In the genomic region with DNA sequence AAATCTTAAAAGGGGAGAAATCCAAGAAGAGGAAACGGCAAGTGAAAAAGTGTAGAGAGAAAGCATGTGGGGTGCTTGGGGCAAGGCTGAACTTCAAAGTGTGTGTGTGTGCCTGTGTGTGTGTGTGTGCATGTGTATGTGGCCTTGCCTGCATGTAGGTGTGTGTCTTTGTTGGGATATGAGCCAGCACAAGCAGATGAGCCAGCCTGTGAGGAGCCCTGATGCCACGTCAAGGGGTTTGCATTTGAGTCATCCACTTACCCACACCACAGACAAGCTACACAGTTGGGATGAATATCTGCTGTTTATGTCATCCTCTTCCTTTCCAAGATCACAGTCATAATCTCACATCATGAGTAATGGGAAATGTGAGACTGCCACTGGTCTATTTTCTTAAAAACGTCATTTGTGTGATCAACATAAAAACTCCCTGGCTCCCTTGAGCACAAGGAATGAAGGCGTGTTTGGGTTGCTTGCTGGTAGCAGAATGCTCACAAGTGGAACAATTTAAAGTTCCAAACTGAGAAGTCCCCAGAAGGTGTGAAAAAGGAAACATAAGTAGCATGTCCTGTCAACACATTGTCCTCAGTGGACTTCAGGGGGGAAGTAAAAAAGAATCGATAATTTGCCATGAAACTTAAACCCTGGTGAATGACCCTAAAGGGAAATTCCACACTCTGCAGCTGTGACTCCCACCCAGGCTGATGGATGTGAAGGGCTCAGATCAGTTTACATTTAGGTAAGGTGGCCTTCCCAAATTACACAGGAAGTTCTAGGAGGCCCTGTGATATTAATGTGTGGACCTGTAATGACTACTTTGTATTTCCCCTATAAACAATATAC, we compare ENCODE assay signal across 9 cellular contexts. TPM values are rescaled to one million over a fixed set of nuclear protein-coding genes. Genes with fewer than 3 reads are reported as not detected.
DNase-seq lines count a peak whose midpoint lies in the region; ATAC-seq, FAIRE-seq and TF ChIP-seq lines count a peak whose summit lies in the region.
"Had no signal": no experiment of that assay in that cellular context is flagged by ENCODE, and none has a peak within 500 bp of the region (broad histone marks: within the 10 kb centered on the region; RNA-seq: fewer than 3 reads in every experiment).

No MANE protein-coding gene starts in this region.

- RAD21 ChIA-PET in GM12878 (lab: Charles Lee; ENCODE audit: unreplicated experiment), result interaction anchor here (1.5 to 2.6 kb wide), 2 partner anchors 14 to 33 kb away, joined by 3 to 13 read pairs; partner anchors contain the start of genes KCTD19 and LRRC36

- H3K36me3 ChIP-seq in GM12878 (ENCODE audit: control insufficient read depth in 2 of 2, insufficient read depth in 2 of 2, low read length in 1 of 2) (no peaks in the 10 kb centered on the region), transverse colon (no peaks in the 10 kb centered on the region)
- H3K36me3 ChIP-seq: right lobe of liver had no signal

- H3K27me3 ChIP-seq in GM12878 (replicated peaks in 1 of 2; ENCODE audit: control insufficient read depth in 2 of 2, insufficient read depth in 2 of 2, low read length in 1 of 2), result no peaks in the 10 kb centered on the region
- H3K27me3 ChIP-seq in transverse colon, result no peaks in the 10 kb centered on the region
- H3K27me3 ChIP-seq: right lobe of liver had no signal

- peak overlapping the region; percentile 11; the same call in 1 of the 2 replicates for H3K4me2 ChIP-seq in GM12878 (ENCODE audit: control insufficient read depth, insufficient read depth)

- TF ChIP-seq POLR2A in GM12892 (IDR thresholded peaks at IDR 0.05; ENCODE audit: low read depth, low read length) (no peak), GM12878 (IDR thresholded peaks at IDR 0.05; ENCODE audit: low read depth, low read length) (no peak), transverse colon (IDR thresholded peaks at IDR 0.05) (no peak)

- H3K27me3 Mint-ChIP-seq in natural killer cell treated with Interleukin-12 subunit alpha and Interleukin-12 subunit beta and Interleukin-15 and Interleukin-18, amount 100 ng/mL, for 72 hours, result peaks cover 0 to 3% of the 10 kb centered on the region in 2 donors

- H4K20me1 ChIP-seq in GM12878 (ENCODE audit: control insufficient read depth, insufficient read depth), result no peaks in the 10 kb centered on the region

- peak overlapping the region; percentile 60 for H3K4me3 Mint-ChIP-seq in natural killer cell treated with Interleukin-12 subunit alpha and Interleukin-12 subunit beta and Interleukin-15 and Interleukin-18, amount 100 ng/mL, for 72 hours

- peak; percentile 77 to 91 for TF ChIP-seq EP300 in GM12878 (IDR thresholded peaks at IDR 0.05; ENCODE audit: borderline replicate concordance in 1 of 2, control insufficient read depth in 1 of 2, low read depth in 2 of 2, low read length in 2 of 2)
- TF ChIP-seq EP300 in transverse colon (IDR thresholded peaks at IDR 0.05; ENCODE audit: low read depth), result no peak

- SMC1A ChIA-PET in GM12878 (lab: Charles Lee; ENCODE audit: uncharacterized antibody, unreplicated experiment), result interaction anchor here (1.1 to 2.2 kb wide), 6 partner anchors 10 to 35 kb away, joined by 3 to 9 read pairs (median 3); partner anchors contain the start of genes KCTD19 and LRRC36

- peaks cover 25% of the 10 kb centered on the region for H3K4me1 ChIP-seq in GM12878 (ENCODE audit: control insufficient read depth, insufficient read depth, low read length)
- H3K4me1 ChIP-seq in transverse colon, result no peaks in the 10 kb centered on the region
- H3K4me1 ChIP-seq: right lobe of liver had no signal

- FAIRE-seq in GM12892 (lab: Jason Lieb, UNC), result peak; percentile 78
- FAIRE-seq in GM12878 (lab: Jason Lieb, UNC), result peak; percentile 41

- H3K27ac Mint-ChIP-seq in natural killer cell treated with Interleukin-12 subunit alpha and Interleukin-12 subunit beta and Interleukin-15 and Interleukin-18, amount 100 ng/mL, for 72 hours, result peak overlapping the region; percentile 42 to 75

- H3K36me3 Mint-ChIP-seq in natural killer cell treated with Interleukin-12 subunit alpha and Interleukin-12 subunit beta and Interleukin-15 and Interleukin-18, amount 100 ng/mL, for 72 hours, result no peaks in the 10 kb centered on the region

- no peak overlapping the region for H3K4me3 ChIP-seq in GM12878
- H3K4me3 ChIP-seq in transverse colon, result no peak overlapping the region
- H3K4me3 ChIP-seq: right lobe of liver had no signal

- TF ChIP-seq CTCF in RWPE1 (conservative IDR thresholded peaks at IDR 0.05; ENCODE audit: low read depth) (no peak), GM12878 (IDR thresholded peaks at IDR 0.05 in 2 of 3, conservative IDR thresholded peaks at IDR 0.05 in 1 of 3; ENCODE audit: control insufficient read depth in 2 of 3, extremely low read depth in 1 of 3, insufficient read depth in 1 of 3, low read depth in 3 of 3, low read length in 3 of 3) (no peak), transverse colon (IDR thresholded peaks at IDR 0.05) (no peak)

- H3K27ac ChIP-seq in RWPE1 (peak overlapping the region; percentile 60), GM12878 (ENCODE audit: control insufficient read depth, insufficient read depth) (peak overlapping the region; percentile 23), transverse colon (peak overlapping the region; percentile 11 to 60 (median 44))
- H3K27ac ChIP-seq: right lobe of liver had no signal

- CTCF ChIA-PET in RWPE1 (lab: Yijun Ruan, JAX) (interaction anchor here (0.6 kb wide), 1 partner anchor 202 kb away, joined by 3 read pairs; no protein-coding TSS in a partner anchor), GM12878 (lab: Yijun Ruan, JAX) (interaction anchor here (0.5 to 3.7 kb wide), 5 partner anchors 14 to 1107 kb away, joined by 3 to 20 read pairs (median 3); partner anchors contain the start of genes KCTD19 and LRRC36)

- H2AFZ ChIP-seq in GM12878 (ENCODE audit: control insufficient read depth, low read depth, low read length), result no peak overlapping the region

- intact Hi-C loops in GM12878 (cut with micrococcal nuclease; ENCODE audit: unreplicated experiment), result no loop called here
- intact Hi-C loops in transverse colon (cut with DNase I; ENCODE audit: low total_unique reads), result no loop called here

- H3K9me3 Mint-ChIP-seq in natural killer cell treated with Interleukin-12 subunit alpha and Interleukin-12 subunit beta and Interleukin-15 and Interleukin-18, amount 100 ng/mL, for 72 hours, result no peaks in the 10 kb centered on the region

- H3K4me1 Mint-ChIP-seq in natural killer cell treated with Interleukin-12 subunit alpha and Interleukin-12 subunit beta and Interleukin-15 and Interleukin-18, amount 100 ng/mL, for 72 hours (ENCODE audit: low read depth in 2 of 2), result peaks cover 14 to 20% of the 10 kb centered on the region in 2 donors

- BruUV-seq in GM12878 (replicated peaks; lab: Mats Ljungman, UMichigan), result no TSS peak

- 13% methylated on average over 5 of the region's 5 CpGs for WGBS in GM12878 (ENCODE audit: insufficient coverage, insufficient replicate concordance, low lambda C conversion rate, missing lambda C conversion rate)
- WGBS in transverse colon (ENCODE audit: low coverage in 1 of 2), 2 donors, result 35 to 58% methylated on average over 4 to 5 of the region's 5 CpGs

- POLR2A ChIA-PET in RWPE1 (lab: Yijun Ruan, JAX; ENCODE audit: low non-redundant PET), result no interaction called here
- POLR2A ChIA-PET in GM12878 (lab: Charles Lee), result interaction anchor here (1.6 kb wide), 1 partner anchor 13 kb away, joined by 7 read pairs; no protein-coding TSS in a partner anchor

- in situ Hi-C loops in GM12878 (cut with MboI), result no loop called here
- in situ Hi-C loops in transverse colon (cut with MboI; ENCODE audit: low pct_ligation_motif_present in 1 of 4, low pct_unique_long_range_greater_than_20kb in 1 of 4, low sequenced_read_pairs in 3 of 4), result no loop called here

- ATAC-seq in HG02588 (IDR thresholded peaks at IDR 0.05; ENCODE audit: unreplicated experiment) (peak; percentile 78), GM12878 (peak; percentile 94)
- peak; percentile 97 to 99 for ATAC-seq in natural killer cell treated with Interleukin-12 subunit alpha and Interleukin-12 subunit beta and Interleukin-15 and Interleukin-18, amount 100 ng/mL, for 72 hours

- no peak for DNase-seq in GM12892 (ENCODE audit: insufficient read length)
- peak; percentile 96 for DNase-seq in RWPE1 (ENCODE audit: low spot score)
- peak; percentile 93 for DNase-seq in GM12878 (ENCODE audit: low read depth, low spot score)
- peak; percentile 81 for DNase-seq in natural killer cell treated with Interleukin-12 subunit alpha and Interleukin-12 subunit beta and Interleukin-15 and Interleukin-18, amount 100 ng/mL, for 72 hours (ENCODE audit: low spot score)
- DNase-seq in transverse colon, result no peak
- no peak for DNase-seq in germinal center (ENCODE audit: low spot score)
- DNase-seq in C1 segment of cervical spinal cord (lab: John Stamatoyannopoulos, UW), result no peak

- H3K9me3 ChIP-seq in GM12878 (replicated peaks; ENCODE audit: control insufficient read depth, insufficient read depth, low read length), result no peaks in the 10 kb centered on the region
- no peaks in the 10 kb centered on the region for H3K9me3 ChIP-seq in transverse colon
- H3K9me3 ChIP-seq: right lobe of liver had no signal

- TF ChIP-seq RAD21 in GM12878 (IDR thresholded peaks at IDR 0.05; ENCODE audit: insufficient read depth, low read depth, low read length), result no peak

- H3K79me2 ChIP-seq in GM12878 (ENCODE audit: control insufficient read depth, insufficient read depth, low read length), result no peaks in the 10 kb centered on the region

- H3K9ac ChIP-seq in GM12878 (ENCODE audit: control insufficient read depth, insufficient read depth, low read length), result no peak overlapping the region; the same call in 1 of the 2 replicates

RNA-seq across cellular contexts. Expression of gene KCTD19, which starts 14.7 kb away (rescaled TPM):
- 0.06 TPM for polyA plus RNA-seq in GM12892 (2012; ENCODE audit: missing spikeins)
- total RNA-seq in GM12878 (2013; cell fraction: nucleolus; rRNA removed), result 3.5 and 5.3 TPM in 2 replicates
- total RNA-seq in GM12878 (2014; rRNA removed), result 5.2 and 5.5 TPM in 2 replicates
- total RNA-seq in GM12878 (2014; rRNA removed; fragmentation: Illumina TruSeq; extraction: Trizol), result 4.0 and 4.1 TPM in 2 replicates
- total RNA-seq in GM12878 (2021), result 4.9 and 5.2 TPM in 2 replicates
- polyA plus RNA-seq in GM12878 (2011; ENCODE audit: low read depth), result 0.46 TPM
- 1.2 and 2.0 TPM in 2 replicates for polyA plus RNA-seq in GM12878 (2011; rRNA removed)
- polyA plus RNA-seq in GM12878 (2011; cell fraction: cytosol; rRNA removed), result 1.0 and 1.6 TPM in 2 replicates
- polyA plus RNA-seq in GM12878 (2011; cell fraction: nucleus; rRNA removed), result 4.3 and 6.2 TPM in 2 replicates
- 0.79 and 0.95 TPM in 2 replicates for polyA plus RNA-seq in GM12878 (2012)
- 6.3 and 7.7 TPM in 2 replicates for polyA plus RNA-seq in GM12878 (2014; fragmentation: Illumina TruSeq; extraction: Trizol)
- polyA plus RNA-seq in GM12878 (2014; fragmentation: Nextera tagmentation; extraction: Ambion mirVana), result 1 to 10 TPM; 1.6 to 2.5 TPM
- 8.0 and 8.9 TPM in 2 replicates for polyA plus RNA-seq in GM12878 (2014; rRNA removed)
- 1 to 10 TPM; 3.0 to 3.8 TPM for polyA plus RNA-seq in GM12878 (2016; fragmentation: Nextera tagmentation; extraction: Ambion mirVana)
- 0.93 and 2.1 TPM in 2 replicates for polyA minus RNA-seq in GM12878 (2011; rRNA and poly(A)+ RNA removed)
- polyA minus RNA-seq in GM12878 (2011; cell fraction: cytosol; rRNA and poly(A)+ RNA removed), result not detected in 2 replicates
- 0.97 and 2.4 TPM in 2 replicates for polyA minus RNA-seq in GM12878 (2011; cell fraction: nucleus; rRNA and poly(A)+ RNA removed)
- total RNA-seq in natural killer cell treated with Interleukin-12 subunit alpha and Interleukin-12 subunit beta and Interleukin-15 and Interleukin-18, amount 100 ng/mL, for 72 hours, result under 1 TPM in 1 of 2 donors, not detected in 1; 0.67 TPM
- not detected for total RNA-seq in transverse colon
- total RNA-seq: right lobe of liver had no signal

RNA-seq across cellular contexts. Expression of gene LRRC36, which starts 14.8 kb away (rescaled TPM):
- not detected for polyA plus RNA-seq in GM12892 (2012; ENCODE audit: missing spikeins)
- total RNA-seq in GM12878 (2013; cell fraction: nucleolus; rRNA removed), result 0.90 and 1.2 TPM in 2 replicates
- 0.45 and 0.71 TPM in 2 replicates for total RNA-seq in GM12878 (2014; rRNA removed)
- total RNA-seq in GM12878 (2014; rRNA removed; fragmentation: Illumina TruSeq; extraction: Trizol), result 0.92 and 2.0 TPM in 2 replicates
- 0.66 and 1.9 TPM in 2 replicates for total RNA-seq in GM12878 (2021)
- polyA plus RNA-seq in GM12878 (2011; ENCODE audit: low read depth), result not detected
- 0.40 and 0.64 TPM in 2 replicates for polyA plus RNA-seq in GM12878 (2011; rRNA removed)
- polyA plus RNA-seq in GM12878 (2011; cell fraction: cytosol; rRNA removed), result 0.36 and 0.40 TPM in 2 replicates
- polyA plus RNA-seq in GM12878 (2011; cell fraction: nucleus; rRNA removed), result 0.36 and 0.54 TPM in 2 replicates
- 0.11 and 0.38 TPM in 2 replicates for polyA plus RNA-seq in GM12878 (2012)
- 0.75 and 1.3 TPM in 2 replicates for polyA plus RNA-seq in GM12878 (2014; fragmentation: Illumina TruSeq; extraction: Trizol)
- under 1 TPM; 0.69 to 0.79 TPM for polyA plus RNA-seq in GM12878 (2014; fragmentation: Nextera tagmentation; extraction: Ambion mirVana)
- polyA plus RNA-seq in GM12878 (2014; rRNA removed), result 1.2 and 2.2 TPM in 2 replicates
- under 1 TPM in 1 of 2 experiments, not detected in 1; 0.55 TPM for polyA plus RNA-seq in GM12878 (2016; fragmentation: Nextera tagmentation; extraction: Ambion mirVana)
- polyA minus RNA-seq in GM12878 (2011; rRNA and poly(A)+ RNA removed), result 0.15 and 0.29 TPM in 2 replicates
- polyA minus RNA-seq in GM12878 (2011; cell fraction: cytosol; rRNA and poly(A)+ RNA removed), result not detected in 2 replicates
- 0.36 TPM in 1 of 2 replicates, not detected in the other for polyA minus RNA-seq in GM12878 (2011; cell fraction: nucleus; rRNA and poly(A)+ RNA removed)
- total RNA-seq in natural killer cell treated with Interleukin-12 subunit alpha and Interleukin-12 subunit beta and Interleukin-15 and Interleukin-18, amount 100 ng/mL, for 72 hours, result under 1 TPM in 1 of 2 donors, not detected in 1; 0.61 TPM
- total RNA-seq in transverse colon, result under 1 TPM in 1 of 4 donors, not detected in 3; 0.79 TPM
- total RNA-seq: right lobe of liver had no signal

RNA-seq across cellular contexts. Expression of gene PLEKHG4, which starts 32.5 kb away (rescaled TPM):
- polyA plus RNA-seq in GM12892 (2012; ENCODE audit: missing spikeins), result 0.32 TPM
- total RNA-seq in GM12878 (2013; cell fraction: nucleolus; rRNA removed), result 2.0 and 3.3 TPM in 2 replicates
- total RNA-seq in GM12878 (2014; rRNA removed) (0.93 and 2.6 TPM in 2 replicates), GM12878 (2014; rRNA removed; fragmentation: Illumina TruSeq; extraction: Trizol) (0.69 and 0.98 TPM in 2 replicates), GM12878 (2021) (1.0 and 3.1 TPM in 2 replicates), transverse colon (10 to 100 TPM in 2 of 4 donors, 1 to 10 TPM in 1, under 1 TPM in 1; 0.80 to 12.2 (median 8.7) TPM)
- polyA plus RNA-seq in GM12878 (2011; ENCODE audit: low read depth), result 0.24 TPM
- polyA plus RNA-seq in GM12878 (2011; rRNA removed) (0.59 and 1.4 TPM in 2 replicates), GM12878 (2014; fragmentation: Illumina TruSeq; extraction: Trizol) (0.54 TPM in 1 of 2 replicates, not detected in the other), GM12878 (2014; fragmentation: Nextera tagmentation; extraction: Ambion mirVana) (under 1 TPM; 0.14 to 0.24 TPM), GM12878 (2014; rRNA removed) (1.7 and 1.8 TPM in 2 replicates), GM12878 (2016; fragmentation: Nextera tagmentation; extraction: Ambion mirVana) (1 to 10 TPM in 1 of 2 experiments, under 1 TPM in 1; 0.64 to 1.1 TPM)
- polyA plus RNA-seq in GM12878 (2011; cell fraction: cytosol; rRNA removed), result 2.4 and 3.0 TPM in 2 replicates
- polyA plus RNA-seq in GM12878 (2011; cell fraction: nucleus; rRNA removed), result 15.8 and 16.0 TPM in 2 replicates
- polyA plus RNA-seq in GM12878 (2012), result 0.39 and 0.42 TPM in 2 replicates
- polyA minus RNA-seq in GM12878 (2011; rRNA and poly(A)+ RNA removed), result 0.88 and 1.8 TPM in 2 replicates
- polyA minus RNA-seq in GM12878 (2011; cell fraction: cytosol; rRNA and poly(A)+ RNA removed), result 2.1 and 5.0 TPM in 2 replicates
- polyA minus RNA-seq in GM12878 (2011; cell fraction: nucleus; rRNA and poly(A)+ RNA removed), result 3.3 and 4.5 TPM in 2 replicates
- 1 to 10 TPM; 5.8 to 8.7 TPM for total RNA-seq in natural killer cell treated with Interleukin-12 subunit alpha and Interleukin-12 subunit beta and Interleukin-15 and Interleukin-18, amount 100 ng/mL, for 72 hours

Comparison
In these comparisons a context has a peak if more than half of its experiments do, and no peak if none do; other contexts are left out.
1. DNase-seq: peak in RWPE1 (single experiment), GM12878 (single experiment) and natural killer cell treated with Interleukin-12 subunit alpha and Interleukin-12 subunit beta and Interleukin-15 and Interleukin-18, amount 100 ng/mL, for 72 hours (single experiment); none in GM12892 (single experiment), transverse colon (single experiment), germinal center (single experiment) and C1 segment of cervical spinal cord (0 of 14).
2. Peak in every context shown above with its lines, with median percentiles within 50 percentile points of each other: ATAC-seq and H3K27ac ChIP-seq.